17 cellular contexts compared by ENCODE assay signal in genomic region chr10:97585439-97585811, GRCh38. TPM values are rescaled to one million over a fixed set of nuclear protein-coding genes. Genes with fewer than 3 reads are reported as not detected.
A peak's percentile ranks its signal among the peaks of the same experiment; 100 is the strongest.
DNase-seq lines count a peak whose midpoint lies in the region; ATAC-seq, FAIRE-seq and TF ChIP-seq lines count a peak whose summit lies in the region.
"Had no signal": no experiment of that assay in that cellular context is flagged by ENCODE, and none has a peak within 500 bp of the region (broad histone marks: within the 10 kb centered on the region; RNA-seq: fewer than 3 reads in every experiment).

No MANE protein-coding gene starts in this region.

- H3K36me3 ChIP-seq in SJCRH30 (no peaks in the 10 kb centered on the region), pancreas (no peaks in the 10 kb centered on the region), vagina (no peaks in the 10 kb centered on the region), lower lobe of right lung (no peaks in the 10 kb centered on the region)
- H3K36me3 ChIP-seq: BLaER1 had no signal

- TF ChIP-seq CTCF in pancreas (IDR thresholded peaks at IDR 0.05) (no peak), vagina (IDR thresholded peaks at IDR 0.05) (no peak), lower lobe of right lung (IDR thresholded peaks at IDR 0.05) (no peak)

- H3K27me3 ChIP-seq in SJCRH30 (no peaks in the 10 kb centered on the region), pancreas (no peaks in the 10 kb centered on the region), vagina (no peaks in the 10 kb centered on the region), lower lobe of right lung (ENCODE audit: low read depth) (no peaks in the 10 kb centered on the region)
- H3K27me3 ChIP-seq: BLaER1 had no signal

- FAIRE-seq in pancreas (lab: Jason Lieb, UNC) = no peak

- H3K9me3 ChIP-seq in SJCRH30 (replicated peaks) (no peaks in the 10 kb centered on the region), pancreas (no peaks in the 10 kb centered on the region), vagina (no peaks in the 10 kb centered on the region), lower lobe of right lung (no peaks in the 10 kb centered on the region)
- H3K9me3 ChIP-seq: BLaER1 had no signal

- H3K4me1 ChIP-seq in SJCRH30 (peaks cover 39% of the 10 kb centered on the region), pancreas (no peaks in the 10 kb centered on the region), vagina (peaks cover 19% of the 10 kb centered on the region), lower lobe of right lung (no peaks in the 10 kb centered on the region)

- no peak for TF ChIP-seq POLR2A in vagina (IDR thresholded peaks at IDR 0.05)

- no peak for DNase-seq in SJCRH30
- DNase-seq in pancreas = no peak
- no peak for DNase-seq in vagina (ENCODE audit: extremely low spot score in 2 of 2)
- DNase-seq in lower lobe of right lung = no peak
- DNase-seq: activated CD4-positive, alpha-beta memory T cell treated with anti-CD3 and anti-CD28 coated beads for 36 hours; dermis blood vessel endothelial cell; DMS79; H9; mammary epithelial cell; NCI-H1417 treated with DMSO at 0.1 percent for 48 hours; NCI-H2227 treated with DMSO at 0.1 percent for 48 hours; stimulated activated naive CD8-positive, alpha-beta T cell treated with anti-CD3 and anti-CD28 coated beads, Interleukin-15, amount 100 ng/mL, for 72 hours had no signal

- WGBS in pancreas, 2 donors = 70 to 73% methylated on average over 5 of the region's 5 CpGs

- H3K27ac ChIP-seq in SJCRH30 (0 out of 2 replicates have a peak overlapping the region, but pooled peaks have one; percentile 22), pancreas (peak overlapping the region; percentile 74 to 83 (median 80)), vagina (no peak overlapping the region), lower lobe of right lung (no peak overlapping the region)
- H3K27ac ChIP-seq: BLaER1, KMS-11, skin epidermis had no signal

- ATAC-seq in pancreas = no peak
- ATAC-seq in lower lobe of right lung = no peak
- ATAC-seq: stimulated activated naive CD8-positive, alpha-beta T cell treated with anti-CD3 and anti-CD28 coated beads, Interleukin-15, amount 100 ng/mL, for 72 hours had no signal

- H3K4me3 ChIP-seq in SJCRH30 (no peak overlapping the region), pancreas (peak overlapping the region in 2 of 4 donors; percentile 5 to 17), vagina (no peak overlapping the region), lower lobe of right lung (no peak overlapping the region)
- H3K4me3 ChIP-seq: BLaER1, skin epidermis had no signal

- intact Hi-C loops in pancreas (cut with DNase I) = no loop called here
- intact Hi-C loops in vagina (cut with DNase I) = no loop called here
- intact Hi-C loops in lower lobe of right lung (cut with DNase I) = no loop called here

RNA-seq across cellular contexts. Expression of gene HOGA1, which starts 1.2 kb away (rescaled TPM):
- 1.7 and 3.5 TPM in 2 replicates for total RNA-seq in SJCRH30 (2014; rRNA removed; shearing (Covaris generic))
- 10 to 100 TPM in 2 of 6 donors, 1 to 10 TPM in 4; 7.2 to 14.9 (median 8.7) TPM for total RNA-seq in pancreas
- polyA plus RNA-seq in pancreas = 10 to 100 TPM; 15.9 to 20.5 TPM
- total RNA-seq in vagina = 0.98 TPM
- total RNA-seq in lower lobe of right lung = 1.1 TPM
- total RNA-seq: activated CD4-positive, alpha-beta memory T cell treated with anti-CD3 and anti-CD28 coated beads for 36 hours; activated T-helper 2 cell treated with anti-CD3 and anti-CD28 coated beads, Interferon-gamma antibody, Interleukin-2, Interleukin-4, amounts not matched to agents 10 μg/mL and 5 μg/mL and 100 μg/mL, durations not matched to agents 14 hours and 24 hours and 36 hours had no signal

RNA-seq across cellular contexts. Expression of gene C10orf62, which starts 4.1 kb away (rescaled TPM):
- total RNA-seq in SJCRH30 (2014; rRNA removed; shearing (Covaris generic)) = 0.75 and 0.84 TPM in 2 replicates
- total RNA-seq in pancreas (1 to 10 TPM in 2 of 6 donors, under 1 TPM in 4; 0.34 to 1.9 (median 0.61) TPM), vagina (not detected), lower lobe of right lung (not detected)
- under 1 TPM; 0.12 to 0.95 TPM for polyA plus RNA-seq in pancreas
- total RNA-seq: activated CD4-positive, alpha-beta memory T cell treated with anti-CD3 and anti-CD28 coated beads for 36 hours; activated T-helper 2 cell treated with anti-CD3 and anti-CD28 coated beads, Interferon-gamma antibody, Interleukin-2, Interleukin-4, amounts not matched to agents 10 μg/mL and 5 μg/mL and 100 μg/mL, durations not matched to agents 14 hours and 24 hours and 36 hours; fibroblast of lung; mammary epithelial cell had no signal
- polyA plus RNA-seq: fibroblast of lung had no signal

RNA-seq across cellular contexts. Expression of gene ANKRD2, which starts 12.8 kb away (rescaled TPM):
- total RNA-seq in SJCRH30 (2014; rRNA removed; shearing (Covaris generic)) = 0.26 and 0.51 TPM in 2 replicates
- total RNA-seq in pancreas (under 1 TPM; 0.12 to 0.56 (median 0.29) TPM), vagina (not detected), lower lobe of right lung (0.35 TPM)
- 1 to 10 TPM in 1 of 2 donors, under 1 TPM in 1; 0.61 to 1.6 TPM for polyA plus RNA-seq in pancreas
- total RNA-seq: activated CD4-positive, alpha-beta memory T cell treated with anti-CD3 and anti-CD28 coated beads for 36 hours; H9 had no signal

RNA-seq across cellular contexts. Expression of gene MORN4, which starts 47.9 kb away (rescaled TPM):
- 1.9 and 2.9 TPM in 2 replicates for total RNA-seq in SJCRH30 (2014; rRNA removed; shearing (Covaris generic))
- total RNA-seq in pancreas (1 to 10 TPM; 3.3 to 6.4 (median 4.5) TPM), vagina (1.7 TPM), lower lobe of right lung (5.4 TPM)
- 1 to 10 TPM; 4.8 to 8.9 TPM for polyA plus RNA-seq in pancreas

RNA-seq across cellular contexts. Expression of gene PI4K2A, which starts 55.0 kb away (rescaled TPM):
- total RNA-seq in SJCRH30 (2014; rRNA removed; shearing (Covaris generic)) = 19.4 and 20.1 TPM in 2 replicates
- total RNA-seq in pancreas (1 to 10 TPM; 2.2 to 8.9 (median 3.4) TPM), vagina (17.7 TPM), lower lobe of right lung (29.7 TPM)
- polyA plus RNA-seq in pancreas = 1 to 10 TPM; 3.4 to 5.4 TPM

Comparison
In these comparisons a context has a peak if more than half of its experiments do, and no peak if none do; other contexts are left out.
1. H3K27ac ChIP-seq: peak in SJCRH30 (single experiment) and pancreas (4 of 4); none in vagina (single experiment) and lower lobe of right lung (single experiment).